2 cellular contexts compared by ENCODE assay signal in the genomic region with DNA sequence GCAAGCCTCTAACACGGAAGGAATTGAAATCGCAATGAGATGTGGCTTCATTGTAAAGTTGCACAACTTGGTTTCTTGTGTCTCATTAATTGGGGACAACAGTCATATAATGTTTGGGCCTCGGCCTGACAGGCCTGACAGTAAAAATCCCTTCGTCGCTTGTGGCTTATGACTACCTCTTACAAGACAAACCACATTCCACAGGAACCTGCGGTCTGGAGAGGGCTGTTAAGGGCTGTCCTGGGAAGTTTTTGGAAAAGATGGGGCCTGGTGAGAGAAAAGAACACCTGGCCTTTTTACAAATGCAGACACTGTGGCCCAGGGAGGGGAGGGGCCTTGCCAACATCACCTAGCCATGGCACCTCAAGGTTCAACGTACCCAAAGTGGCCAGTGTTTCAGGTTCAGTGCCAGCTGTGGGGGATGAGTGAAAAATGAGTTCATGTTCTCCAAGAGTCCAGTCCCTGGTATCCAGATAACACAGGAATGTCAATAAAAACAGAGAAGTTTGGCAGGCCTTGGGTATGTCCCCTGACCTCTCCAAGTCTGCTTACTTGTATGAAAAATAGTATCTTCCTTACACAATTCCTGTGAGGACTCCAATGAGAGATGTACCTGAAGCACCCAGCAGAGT.
TF ChIP-seq lines count a peak whose summit lies in the region.

No MANE protein-coding gene starts in this region.

TF ChIP-seq in IMR-90, 13 proteins besides CTCF, POLR2A, EP300 and RAD21:
- no peak for TF ChIP-seq MAFK (IDR thresholded peaks at IDR 0.05; ENCODE audit: low read depth, low read length)
- TF ChIP-seq CEBPB (IDR thresholded peaks at IDR 0.05; ENCODE audit: low read depth, low read length): peak; percentile 86
- no peak for TF ChIP-seq NFE2L2 (IDR thresholded peaks at IDR 0.05; ENCODE audit: low read depth, low read length)

TF ChIP-seq in K562, 482 proteins besides CTCF, POLR2A, EP300 and RAD21:
- TF ChIP-seq DMBX1 (CRISPR knock-in tag; IDR thresholded peaks at IDR 0.05; ENCODE audit: borderline replicate concordance) (0 out of 2 replicates have a peak, but pooled peaks have one; percentile 33), POLR2H (tag; IDR thresholded peaks at IDR 0.05; ENCODE audit: low read depth) (no peak), CEBPB (tag; IDR thresholded peaks at IDR 0.05) (peak; percentile 58; the same call in 1 of the 2 replicates), ZNF347 (CRISPR knock-in tag; IDR thresholded peaks at IDR 0.05; ENCODE audit: low read depth) (no peak), CEBPG (CRISPR knock-in tag; IDR thresholded peaks at IDR 0.05) (peak; percentile 54; the same call in 1 of the 2 replicates), CEBPG (tag; conservative IDR thresholded peaks at IDR 0.05 in 1 of 2, IDR thresholded peaks at IDR 0.05 in 1 of 2) (peak; percentile 63 to 66), ZFX (CRISPR knock-in tag; IDR thresholded peaks at IDR 0.05) (peak; percentile 11; the same call in 1 of the 2 replicates), FOSL1 (tag; conservative IDR thresholded peaks at IDR 0.05) (peak; percentile 49)
